Comparison of ENCODE assay signal across 23 cellular contexts in the genomic region with DNA sequence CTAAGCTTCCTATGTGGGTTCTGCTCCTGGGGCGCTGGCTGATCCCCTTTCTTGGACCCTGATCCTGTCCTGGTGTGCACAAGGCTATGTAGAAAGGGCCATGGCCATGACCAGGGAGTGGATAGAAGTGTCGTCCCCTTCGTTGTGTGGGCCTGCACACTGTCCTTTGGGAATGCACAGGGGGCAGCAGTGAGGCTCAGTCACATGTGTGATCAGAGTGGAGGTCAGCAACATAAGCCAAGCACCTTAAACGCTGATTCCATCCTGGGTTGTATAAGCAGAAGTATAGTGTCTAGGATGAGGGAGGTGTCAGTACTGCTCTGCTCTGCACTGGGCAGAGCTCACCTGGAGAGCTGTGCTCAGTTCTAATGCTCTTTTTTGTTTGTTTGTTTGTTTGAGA. TPM values are rescaled to one million over a fixed set of nuclear protein-coding genes. Genes with fewer than 3 reads are reported as not detected.
"Had no signal": no experiment of that assay in that cellular context is flagged by ENCODE, and none has a peak within 500 bp of the region (broad histone marks: within the 10 kb centered on the region; RNA-seq: fewer than 3 reads in every experiment).

No MANE protein-coding gene starts in this region.

- H3K9me3 ChIP-seq: gastrocnemius medialis, upper lobe of left lung had no signal

- H3K36me3 ChIP-seq: gastrocnemius medialis, heart right ventricle, upper lobe of left lung had no signal

- DNase-seq: activated CD4-positive, alpha-beta T cell treated with anti-CD3 and anti-CD28 coated beads, Interleukin-2, amount 10 ng/mL, durations not matched to agents 7 days and 5 days; activated CD8-positive, alpha-beta memory T cell treated with anti-CD3 and anti-CD28 coated beads, Interleukin-2, amount 50 U/mL, for 48 hours; activated gamma-delta T cell; activated T-cell treated with anti-CD3 and anti-CD28 coated beads, Interleukin-2, amount 50 U/mL, for 72 hours; amniotic stem cell; cortex of kidney; effector CD4-positive, alpha-beta T cell; gastrocnemius medialis; heart right ventricle; left colon; stimulated activated naive CD8-positive, alpha-beta T cell treated with anti-CD3 and anti-CD28 coated beads, Interleukin-15, amount 100 ng/mL, for 72 hours; upper lobe of left lung had no signal

- H3K4me1 ChIP-seq: gastrocnemius medialis, heart right ventricle, upper lobe of left lung had no signal

- H3K27ac ChIP-seq: gastrocnemius medialis, heart right ventricle, upper lobe of left lung had no signal

- H3K4me3 Mint-ChIP-seq: activated CD4-positive, alpha-beta T cell treated with anti-CD3 and anti-CD28 coated beads, Interleukin-2, amount 10 ng/mL, durations not matched to agents 7 days and 5 days; activated naive CD8-positive, alpha-beta T cell; activated T-cell treated with anti-CD3 and anti-CD28 coated beads, Interleukin-2, amount 50 U/mL, for 72 hours; brain; central memory CD8-positive, alpha-beta T cell; mesothelial cell of epicardium; stimulated activated naive CD8-positive, alpha-beta T cell treated with anti-CD3 and anti-CD28 coated beads, Interleukin-15, amount 100 ng/mL, for 72 hours; T-helper 2 cell treated with Interferon-gamma antibody and Interleukin-4, amounts not matched to agents 5 μg/mL and 100 μg/mL, for 36 hours had no signal

- H3K27ac Mint-ChIP-seq: activated CD4-positive, alpha-beta T cell treated with anti-CD3 and anti-CD28 coated beads, Interleukin-2, amount 10 ng/mL, durations not matched to agents 7 days and 5 days; activated naive CD8-positive, alpha-beta T cell; activated T-cell treated with anti-CD3 and anti-CD28 coated beads, Interleukin-2, amount 50 U/mL, for 72 hours; brain; mesothelial cell of epicardium; stimulated activated naive CD8-positive, alpha-beta T cell treated with anti-CD3 and anti-CD28 coated beads, Interleukin-15, amount 100 ng/mL, for 72 hours; T-helper 2 cell treated with Interferon-gamma antibody and Interleukin-4, amounts not matched to agents 5 μg/mL and 100 μg/mL, for 36 hours had no signal

- H3K4me3 ChIP-seq: gastrocnemius medialis, heart right ventricle, lung, upper lobe of left lung had no signal

- H3K9me3 Mint-ChIP-seq: activated CD4-positive, alpha-beta T cell treated with anti-CD3 and anti-CD28 coated beads, Interleukin-2, amount 10 ng/mL, durations not matched to agents 7 days and 5 days; activated T-cell treated with anti-CD3 and anti-CD28 coated beads, Interleukin-2, amount 50 U/mL, for 72 hours; central memory CD8-positive, alpha-beta T cell; mesothelial cell of epicardium; stimulated activated naive CD8-positive, alpha-beta T cell treated with anti-CD3 and anti-CD28 coated beads, Interleukin-15, amount 100 ng/mL, for 72 hours; T-helper 2 cell treated with Interferon-gamma antibody and Interleukin-4, amounts not matched to agents 5 μg/mL and 100 μg/mL, for 36 hours had no signal

- H3K4me1 Mint-ChIP-seq: activated CD4-positive, alpha-beta T cell treated with anti-CD3 and anti-CD28 coated beads, Interleukin-2, amount 10 ng/mL, durations not matched to agents 7 days and 5 days; central memory CD8-positive, alpha-beta T cell; mesothelial cell of epicardium; stimulated activated naive CD8-positive, alpha-beta T cell treated with anti-CD3 and anti-CD28 coated beads, Interleukin-15, amount 100 ng/mL, for 72 hours had no signal

- ATAC-seq: activated T-cell treated with anti-CD3 and anti-CD28 coated beads, Interleukin-2, amount 50 U/mL, for 72 hours; gastrocnemius medialis; heart right ventricle; left colon; sciatic nerve; stimulated activated naive CD8-positive, alpha-beta T cell treated with anti-CD3 and anti-CD28 coated beads, Interleukin-15, amount 100 ng/mL, for 72 hours had no signal

- H3K36me3 Mint-ChIP-seq: activated naive CD8-positive, alpha-beta T cell; brain; mesothelial cell of epicardium had no signal

- H3K27me3 ChIP-seq: gastrocnemius medialis, heart right ventricle, upper lobe of left lung had no signal

RNA-seq across cellular contexts. Expression of a gene that starts 48.4 kb away (rescaled TPM):
- total RNA-seq: fibroblast of lung, osteocyte, pulmonary artery endothelial cell, temporal lobe had no signal
- polyA plus RNA-seq: fibroblast of lung had no signal
